ENCODE assay signal across 4 cellular contexts in the genomic region with DNA sequence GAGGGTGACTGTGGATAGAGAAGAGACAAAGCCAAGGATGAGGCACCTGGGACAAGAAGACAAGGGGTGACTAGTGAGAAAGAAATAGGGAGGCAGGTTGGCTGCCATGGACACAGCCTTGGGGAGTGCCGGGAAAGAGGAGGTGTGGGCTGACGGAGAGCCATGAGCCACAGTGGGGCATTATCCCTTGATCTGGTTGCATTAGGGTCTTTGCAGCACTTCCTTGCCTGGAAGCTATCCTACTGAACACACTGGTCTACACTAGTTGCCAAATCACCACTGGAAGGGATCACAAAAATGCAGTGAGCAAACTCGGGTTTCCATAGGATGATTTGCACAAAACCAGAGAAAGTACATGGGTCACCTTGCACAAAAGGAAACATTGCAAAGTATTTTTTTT. TPM values are rescaled to one million over a fixed set of nuclear protein-coding genes. Genes with fewer than 3 reads are reported as not detected.
"Had no signal": no experiment of that assay in that cellular context is flagged by ENCODE, and none has a peak within 500 bp of the region (broad histone marks: within the 10 kb centered on the region; RNA-seq: fewer than 3 reads in every experiment).

No MANE protein-coding gene starts in this region.

- ATAC-seq: GM12878 had no signal

- DNase-seq: GDM1, GF-D8 had no signal

- H3K4me3 ChIP-seq: GM12878 had no signal

RNA-seq across cellular contexts. Expression of gene ASB18, which starts 27.7 kb away (rescaled TPM):
- total RNA-seq: G401, GM12878 had no signal
- polyA plus RNA-seq: GM12878 had no signal
